Comparison of ENCODE assay signal across 16 cellular contexts in the genomic region with DNA sequence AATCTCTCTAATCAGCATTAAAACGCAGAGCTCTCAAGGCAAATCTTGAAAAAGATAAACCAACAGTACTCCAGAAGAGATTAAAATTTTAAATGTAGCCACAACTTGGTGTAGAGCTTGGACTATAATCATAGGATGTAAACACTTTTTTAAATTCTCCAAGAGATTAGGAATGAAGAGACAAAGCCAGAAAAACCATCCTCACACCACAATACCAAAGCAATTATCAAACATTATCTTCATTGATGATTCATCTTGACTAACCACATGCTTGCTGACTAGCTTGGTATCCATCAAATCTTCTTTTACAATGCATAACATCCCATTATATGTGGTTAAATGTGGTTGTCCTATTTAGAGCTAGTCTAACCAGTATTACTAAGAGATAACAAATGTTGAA.
DNase-seq lines count a peak whose midpoint lies in the region; ATAC-seq and TF ChIP-seq lines count a peak whose summit lies in the region.
"Had no signal": no experiment of that assay in that cellular context is flagged by ENCODE, and none has a peak within 500 bp of the region (broad histone marks: within the 10 kb centered on the region; RNA-seq: fewer than 3 reads in every experiment).

No MANE protein-coding gene starts in this region.

- no peaks in the 10 kb centered on the region for H3K4me1 ChIP-seq in left ventricle myocardium inferior

- peaks cover 21% of the 10 kb centered on the region for H3K4me1 Mint-ChIP-seq in mesothelial cell of epicardium
- no peaks in the 10 kb centered on the region for H3K4me1 Mint-ChIP-seq in stimulated activated naive B cell treated with anti-CD40 and anti-IgM and Interleukin-4, amounts not matched to agents 10 μg/mL and 1 μg/mL and 100 μg/mL, for 72 hours

- peaks cover 13% of the 10 kb centered on the region for H3K9me3 Mint-ChIP-seq in mesothelial cell of epicardium
- no peaks in the 10 kb centered on the region for H3K9me3 Mint-ChIP-seq in stimulated activated naive B cell treated with anti-CD40 and anti-IgM and Interleukin-4, amounts not matched to agents 10 μg/mL and 1 μg/mL and 100 μg/mL, for 72 hours
- H3K9me3 Mint-ChIP-seq: activated T-helper 1 cell treated with anti-CD3 and anti-CD28 coated beads, Interleukin-12 subunit alpha, Interleukin-12 subunit beta, Interleukin-2, Interleukin-4 antibody, amounts not matched to agents 30 ng/mL and 10 ng/mL and 1 ng/mL, durations not matched to agents 14 hours and 24 hours and 36 hours had no signal

- no peak overlapping the region for H3K27ac Mint-ChIP-seq in mesothelial cell of epicardium
- no peak overlapping the region for H3K27ac Mint-ChIP-seq in stimulated activated naive B cell treated with anti-CD40 and anti-IgM and Interleukin-4, amounts not matched to agents 10 μg/mL and 1 μg/mL and 100 μg/mL, for 72 hours
- H3K27ac Mint-ChIP-seq: activated T-helper 1 cell treated with anti-CD3 and anti-CD28 coated beads, Interleukin-12 subunit alpha, Interleukin-12 subunit beta, Interleukin-2, Interleukin-4 antibody, amounts not matched to agents 30 ng/mL and 10 ng/mL and 1 ng/mL, durations not matched to agents 14 hours and 24 hours and 36 hours had no signal

- no peaks in the 10 kb centered on the region for H3K27me3 Mint-ChIP-seq in mesothelial cell of epicardium (ENCODE audit: low read depth)
- peaks cover 0 to 6% of the 10 kb centered on the region in 2 donors for H3K27me3 Mint-ChIP-seq in stimulated activated naive B cell treated with anti-CD40 and anti-IgM and Interleukin-4, amounts not matched to agents 10 μg/mL and 1 μg/mL and 100 μg/mL, for 72 hours

- no peak overlapping the region for H3K27ac ChIP-seq in left ventricle myocardium inferior (replicated peaks)
- H3K27ac ChIP-seq: dorsolateral prefrontal cortex had no signal

- H3K4me3 ChIP-seq in AG10803 (ENCODE audit: low read length) (no peak overlapping the region), left ventricle myocardium inferior (no peak overlapping the region)
- H3K4me3 ChIP-seq: dorsolateral prefrontal cortex had no signal

- H3K4me3 Mint-ChIP-seq in mesothelial cell of epicardium, result no peak overlapping the region
- no peak overlapping the region for H3K4me3 Mint-ChIP-seq in stimulated activated naive B cell treated with anti-CD40 and anti-IgM and Interleukin-4, amounts not matched to agents 10 μg/mL and 1 μg/mL and 100 μg/mL, for 72 hours
- H3K4me3 Mint-ChIP-seq: activated T-helper 1 cell treated with anti-CD3 and anti-CD28 coated beads, Interleukin-12 subunit alpha, Interleukin-12 subunit beta, Interleukin-2, Interleukin-4 antibody, amounts not matched to agents 30 ng/mL and 10 ng/mL and 1 ng/mL, durations not matched to agents 14 hours and 24 hours and 36 hours had no signal

- intact Hi-C loops in left ventricle myocardium inferior (cut with micrococcal nuclease), result no loop called here
- intact Hi-C loops in posterior vena cava (cut with DNase I), result no loop called here

- H3K9me3 ChIP-seq in left ventricle myocardium inferior (replicated peaks), result no peaks in the 10 kb centered on the region

- no peak for ATAC-seq in stimulated activated naive B cell treated with anti-CD40 and anti-IgM and Interleukin-4, amounts not matched to agents 10 μg/mL and 1 μg/mL and 100 μg/mL, for 72 hours (replicated peaks)
- ATAC-seq: Right ventricle myocardium inferior had no signal

- H3K36me3 ChIP-seq in left ventricle myocardium inferior, result no peaks in the 10 kb centered on the region

- DNase-seq in AG10803 (ENCODE audit: low read depth) (peak; percentile 62), M059J (ENCODE audit: low read depth) (peak; percentile 90), dedifferentiated amniotic fluid mesenchymal stem cell (ENCODE audit: extremely low spot score) (peak; percentile 34), mesothelial cell of epicardium (ENCODE audit: low spot score in 2 of 2, unreplicated experiment in 2 of 2) (no peak), activated gamma-delta T cell treated with Interleukin-2 at 50 U/mL for 16 hours (no peak), left ventricle myocardium inferior (no peak), posterior vena cava (ENCODE audit: low spot score) (no peak)
- DNase-seq in stimulated activated naive B cell treated with anti-CD40 and anti-IgM and Interleukin-4, amounts not matched to agents 10 μg/mL and 1 μg/mL and 100 μg/mL, for 72 hours, result no peak
- DNase-seq: C1 segment of cervical spinal cord; dorsolateral prefrontal cortex; kidney; NCI-H2029; NCI-H69; stimulated activated CD4-positive, alpha-beta T cell treated with anti-CD3 and anti-CD28 coated beads, Interleukin-1b, Interleukin-23, amount 100 ng/mL, for 48 hours had no signal

- no peaks in the 10 kb centered on the region for H3K27me3 ChIP-seq in left ventricle myocardium inferior (ENCODE audit: low read depth)

- H3K36me3 Mint-ChIP-seq in mesothelial cell of epicardium, result no peaks in the 10 kb centered on the region
- H3K36me3 Mint-ChIP-seq in stimulated activated naive B cell treated with anti-CD40 and anti-IgM and Interleukin-4, amounts not matched to agents 10 μg/mL and 1 μg/mL and 100 μg/mL, for 72 hours, result no peaks in the 10 kb centered on the region

- TF ChIP-seq CTCF in AG10803 (conservative IDR thresholded peaks at IDR 0.05; ENCODE audit: low read length), result no peak
- peak; percentile 22 for TF ChIP-seq CTCF in mesothelial cell of epicardium (IDR thresholded peaks at IDR 0.05; ENCODE audit: unreplicated experiment)
- no peak for TF ChIP-seq CTCF in left ventricle myocardium inferior (IDR thresholded peaks at IDR 0.05; ENCODE audit: borderline replicate concordance)

Comparison
In these comparisons a context has a peak if more than half of its experiments do, and no peak if none do; other contexts are left out.
1. DNase-seq: peak in AG10803 (single experiment), M059J (single experiment) and dedifferentiated amniotic fluid mesenchymal stem cell (single experiment); none in mesothelial cell of epicardium (0 of 2), activated gamma-delta T cell treated with Interleukin-2 at 50 U/mL for 16 hours (single experiment), left ventricle myocardium inferior (single experiment), posterior vena cava (single experiment) and stimulated activated naive B cell treated with anti-CD40 and anti-IgM and Interleukin-4, amounts not matched to agents 10 μg/mL and 1 μg/mL and 100 μg/mL, for 72 hours (single experiment).